Comparison of ENCODE assay signal across 9 cellular contexts in genomic region chr9:93108301-93109041, GRCh38. TPM values are rescaled to one million over a fixed set of nuclear protein-coding genes. Genes with fewer than 3 reads are reported as not detected.
A peak's percentile ranks its signal among the peaks of the same experiment; 100 is the strongest.
DNase-seq lines count a peak whose midpoint lies in the region; ATAC-seq, FAIRE-seq and TF ChIP-seq lines count a peak whose summit lies in the region.
"Had no signal": no experiment of that assay in that cellular context is flagged by ENCODE, and none has a peak within 500 bp of the region (broad histone marks: within the 10 kb centered on the region; RNA-seq: fewer than 3 reads in every experiment).

No MANE protein-coding gene starts in this region.

- H3K9me3 ChIP-seq in HepG2 (ENCODE audit: low read length), result no peaks in the 10 kb centered on the region
- H3K9me3 ChIP-seq in uterus, result peaks cover 0 to 10% of the 10 kb centered on the region in 2 donors
- no peaks in the 10 kb centered on the region for H3K9me3 ChIP-seq in HAP-1
- H3K9me3 ChIP-seq: gastrocnemius medialis had no signal

- H3K27me3 Mint-ChIP-seq in activated T-cell treated with anti-CD3 and anti-CD28 coated beads, Interleukin-2, amount 50 U/mL, for 4 hours (ENCODE audit: low read depth), result no peaks in the 10 kb centered on the region

- TF ChIP-seq CTCF in HepG2 (CRISPR knock-in tag; IDR thresholded peaks at IDR 0.05), result no peak
- TF ChIP-seq CTCF in uterus (IDR thresholded peaks at IDR 0.05), result no peak

- H3K4me3 ChIP-seq in HepG2 (replicated peaks in 1 of 3; ENCODE audit: insufficient read depth in 1 of 3, low read depth in 2 of 3, low read length in 3 of 3) (no peak overlapping the region), uterus (no peak overlapping the region), HAP-1 (no peak overlapping the region)
- H3K4me3 ChIP-seq: gastrocnemius medialis had no signal

- H3K36me3 Mint-ChIP-seq in activated T-cell treated with anti-CD3 and anti-CD28 coated beads, Interleukin-2, amount 50 U/mL, for 4 hours (ENCODE audit: insufficient read depth), result peaks cover 23% of the 10 kb centered on the region

- 98% methylated on average over 7 of the region's 14 CpGs for WGBS in HepG2 (ENCODE audit: low lambda C conversion rate)

- H3K4me1 ChIP-seq in HepG2 (ENCODE audit: insufficient read depth, low read length) (peaks cover 44% of the 10 kb centered on the region), uterus (no peaks in the 10 kb centered on the region), HAP-1 (no peaks in the 10 kb centered on the region)

- BruUV-seq in HepG2 (replicated peaks; lab: Mats Ljungman, UMichigan), result no TSS peak

- no peaks in the 10 kb centered on the region for H4K20me1 ChIP-seq in HepG2 (ENCODE audit: insufficient read depth, low read length)

- peaks cover 13% of the 10 kb centered on the region for H3K9me3 Mint-ChIP-seq in activated T-cell treated with anti-CD3 and anti-CD28 coated beads, Interleukin-2, amount 50 U/mL, for 4 hours

- TF ChIP-seq POLR2A in HepG2 (IDR thresholded peaks at IDR 0.05; ENCODE audit: insufficient read depth in 1 of 2, low read depth in 2 of 2, low read length in 2 of 2) (no peak), uterus (IDR thresholded peaks at IDR 0.05) (no peak)

- intact Hi-C loops in HepG2 (cut with micrococcal nuclease; ENCODE audit: unreplicated experiment), result loop anchor here (1.0 to 5.0 kb wide), 5 partner anchors 34 to 194 kb away; no protein-coding TSS in a partner anchor
- intact Hi-C loops in uterus (cut with DNase I; ENCODE audit: low total_unique reads), result no loop called here

- H3K4me2 ChIP-seq in HepG2 (ENCODE audit: low read depth, low read length), result no peak overlapping the region

- POLR2A ChIA-PET in HepG2 (lab: Yijun Ruan, JAX), result interaction anchor here (0.6 to 2.7 kb wide), 5 partner anchors 10 to 32 kb away, joined by 3 to 12 read pairs (median 5); partner anchors contain the start of gene NINJ1

- DNase-seq in stimulated activated CD4-positive, alpha-beta T cell treated with anti-CD3 and anti-CD28 coated beads, Interleukin-12 subunit alpha, Interleukin-12 subunit beta, amount 100 ng/mL, for 4 hours, result peak; percentile 50
- no peak for DNase-seq in stimulated activated CD4-positive, alpha-beta T cell treated with anti-CD3 and anti-CD28 coated beads, Interleukin-2, amount 100 ng/mL, for 48 hours
- no peak for DNase-seq in activated T-cell treated with anti-CD3 and anti-CD28 coated beads, Interleukin-2, amount 50 U/mL, for 4 hours
- DNase-seq in HepG2 (ENCODE audit: low spot score) (no peak), uterus (peak; percentile 15), kidney glomerular epithelial cell (lab: John Stamatoyannopoulos, UW) (no peak), HAP-1 (ENCODE audit: low spot score in 2 of 2) (no peak), NCI-H2107 (lab: John Stamatoyannopoulos, UW) (no peak)

- H3K9ac ChIP-seq in HepG2 (ENCODE audit: insufficient read depth, low read depth, low read length), result no peak overlapping the region

- in situ Hi-C loops in HepG2 (cut with HindIII; ENCODE audit: extremely low pct_ligation_motif_present, low pct_unique_long_range_greater_than_20kb) (no loop called here), HAP-1 (cut with MboI; ENCODE audit: low sequenced_read_pairs) (no loop called here)

- H3K27ac ChIP-seq in HepG2 (ENCODE audit: extremely low read length, insufficient read depth, low read length) (no peak overlapping the region), uterus (no peak overlapping the region)

- CTCF ChIA-PET in HepG2 (lab: Yijun Ruan, JAX; ENCODE audit: low intra/inter-chr PET ratio, low total read pairs), result interaction anchor here (1.3 to 1.9 kb wide), 4 partner anchors 105 to 204 kb away, joined by 3 to 6 read pairs (median 4); no protein-coding TSS in a partner anchor

- no peak for TF ChIP-seq RAD21 in HepG2 (CRISPR knock-in tag; IDR thresholded peaks at IDR 0.05)

- no peak overlapping the region for H3K4me3 Mint-ChIP-seq in activated T-cell treated with anti-CD3 and anti-CD28 coated beads, Interleukin-2, amount 50 U/mL, for 4 hours

- ATAC-seq in activated T-cell treated with anti-CD3 and anti-CD28 coated beads, Interleukin-2, amount 50 U/mL, for 4 hours, result peak; percentile 83 to 89
- no peak for ATAC-seq in HepG2

- H3K27me3 ChIP-seq in HepG2 (ENCODE audit: control insufficient read depth in 1 of 2, insufficient read depth in 2 of 2, low read length in 2 of 2) (no peaks in the 10 kb centered on the region), uterus (no peaks in the 10 kb centered on the region), HAP-1 (ENCODE audit: low read depth) (no peaks in the 10 kb centered on the region)
- H3K27me3 ChIP-seq: gastrocnemius medialis had no signal

- FAIRE-seq in HepG2 (lab: Jason Lieb, UNC), result no peak

- H2AFZ ChIP-seq in HepG2 (ENCODE audit: low read length), result no peak overlapping the region

- H3K4me1 Mint-ChIP-seq in activated T-cell treated with anti-CD3 and anti-CD28 coated beads, Interleukin-2, amount 50 U/mL, for 4 hours (ENCODE audit: low read depth), result peaks cover 57% of the 10 kb centered on the region

- H3K36me3 ChIP-seq in HepG2 (replicated peaks in 1 of 2; ENCODE audit: control insufficient read depth in 1 of 2, insufficient read depth in 2 of 2, low read length in 2 of 2) (peaks cover 2 to 8% of the 10 kb centered on the region in 2 experiments; a peak in 3 of 5 replicates), uterus (no peaks in the 10 kb centered on the region), HAP-1 (replicated peaks) (0 out of 2 replicates have a peak, but pooled peaks cover 3% of the 10 kb centered on the region)

- H3K79me2 ChIP-seq in HepG2 (ENCODE audit: insufficient read depth, low read length), result peaks cover 3% of the 10 kb centered on the region

- TF ChIP-seq EP300 in HepG2 (IDR thresholded peaks at IDR 0.05; ENCODE audit: low read depth in 2 of 2, low read length in 2 of 2) (no peak), HepG2 (CRISPR knock-in tag; IDR thresholded peaks at IDR 0.05; ENCODE audit: borderline replicate concordance) (no peak)

RNA-seq across cellular contexts. Expression of gene CARD19, which starts 12.5 kb away (rescaled TPM):
- 10 to 100 TPM; 25.5 to 33.8 (median 28.4) TPM for total RNA-seq in activated T-cell treated with anti-CD3 and anti-CD28 coated beads, Interleukin-2, amount 50 U/mL, for 4 hours
- total RNA-seq in HepG2 (2016; rRNA removed; fragmentation: Illumina TruSeq; extraction: Trizol) (15.2 and 18.4 TPM in 2 replicates), uterus (10 to 100 TPM; 23.7 to 71.4 (median 40.9) TPM)
- total RNA-seq in HepG2 (2016; cell fraction: cytosol; rRNA removed; fragmentation: Illumina TruSeq; extraction: Trizol; ENCODE audit: low read depth), result 15.8 and 20.2 TPM in 2 replicates
- 18.6 and 20.5 TPM in 2 replicates for total RNA-seq in HepG2 (2016; cell fraction: insoluble cytoplasmic fraction; rRNA removed; fragmentation: Illumina TruSeq; extraction: Trizol)
- 17.3 and 29.5 TPM in 2 replicates for total RNA-seq in HepG2 (2016; cell fraction: membrane; rRNA removed; fragmentation: Illumina TruSeq; extraction: Trizol)
- 8.3 and 12.2 TPM in 2 replicates for total RNA-seq in HepG2 (2016; cell fraction: nucleus; rRNA removed; fragmentation: Illumina TruSeq; extraction: Trizol)
- 47.2 and 62.0 TPM in 2 replicates for polyA plus RNA-seq in HepG2 (2011; rRNA removed)
- polyA plus RNA-seq in HepG2 (2011; cell fraction: cytosol; rRNA removed), result 33.8 and 73.1 TPM in 2 replicates
- polyA plus RNA-seq in HepG2 (2011; cell fraction: nucleus; rRNA removed), result 101 and 106 TPM in 2 replicates
- 14.6 TPM in 2 replicates for polyA plus RNA-seq in HepG2 (2012)
- polyA plus RNA-seq in HepG2 (2016; cell fraction: cytosol; fragmentation: Illumina TruSeq; extraction: Trizol; ENCODE audit: low read depth), result 16.0 and 27.0 TPM in 2 replicates
- polyA plus RNA-seq in HepG2 (2016; cell fraction: insoluble cytoplasmic fraction; fragmentation: Illumina TruSeq; extraction: Trizol; ENCODE audit: low read depth), result 14.7 and 18.5 TPM in 2 replicates
- polyA plus RNA-seq in HepG2 (2016; cell fraction: membrane; fragmentation: Illumina TruSeq; extraction: Trizol; ENCODE audit: low read depth), result 13.4 and 18.5 TPM in 2 replicates
- 25.1 and 25.9 TPM in 2 replicates for polyA plus RNA-seq in HepG2 (2016; cell fraction: nucleus; fragmentation: Illumina TruSeq; extraction: Trizol; ENCODE audit: insufficient read depth, low read depth)
- 11.5 and 28.1 TPM in 2 replicates for polyA minus RNA-seq in HepG2 (2011; rRNA and poly(A)+ RNA removed; ENCODE audit: low replicate concordance)
- polyA minus RNA-seq in HepG2 (2011; cell fraction: cytosol; rRNA and poly(A)+ RNA removed), result 14.0 and 17.6 TPM in 2 replicates
- polyA minus RNA-seq in HepG2 (2011; cell fraction: nucleus; rRNA and poly(A)+ RNA removed), result 11.3 and 12.8 TPM in 2 replicates

RNA-seq across cellular contexts. Expression of gene NINJ1, which starts 25.6 kb away (rescaled TPM):
- 10 to 100 TPM; 48.6 to 69.8 (median 50.1) TPM for total RNA-seq in activated T-cell treated with anti-CD3 and anti-CD28 coated beads, Interleukin-2, amount 50 U/mL, for 4 hours
- 77.1 and 92.1 TPM in 2 replicates for total RNA-seq in HepG2 (2016; rRNA removed; fragmentation: Illumina TruSeq; extraction: Trizol)
- 104 and 127 TPM in 2 replicates for total RNA-seq in HepG2 (2016; cell fraction: cytosol; rRNA removed; fragmentation: Illumina TruSeq; extraction: Trizol; ENCODE audit: low read depth)
- total RNA-seq in HepG2 (2016; cell fraction: insoluble cytoplasmic fraction; rRNA removed; fragmentation: Illumina TruSeq; extraction: Trizol), result 66.8 and 94.8 TPM in 2 replicates
- 149 and 180 TPM in 2 replicates for total RNA-seq in HepG2 (2016; cell fraction: membrane; rRNA removed; fragmentation: Illumina TruSeq; extraction: Trizol)
- 48.9 and 58.7 TPM in 2 replicates for total RNA-seq in HepG2 (2016; cell fraction: nucleus; rRNA removed; fragmentation: Illumina TruSeq; extraction: Trizol)
- 81.2 and 109 TPM in 2 replicates for polyA plus RNA-seq in HepG2 (2011; rRNA removed)
- polyA plus RNA-seq in HepG2 (2011; cell fraction: cytosol; rRNA removed), result 83.2 and 110 TPM in 2 replicates
- polyA plus RNA-seq in HepG2 (2011; cell fraction: nucleus; rRNA removed), result 62.3 and 83.6 TPM in 2 replicates
- 77.3 and 145 TPM in 2 replicates for polyA plus RNA-seq in HepG2 (2012)
- polyA plus RNA-seq in HepG2 (2016; cell fraction: cytosol; fragmentation: Illumina TruSeq; extraction: Trizol; ENCODE audit: low read depth), result 196 and 226 TPM in 2 replicates
- polyA plus RNA-seq in HepG2 (2016; cell fraction: insoluble cytoplasmic fraction; fragmentation: Illumina TruSeq; extraction: Trizol; ENCODE audit: low read depth), result 104 and 130 TPM in 2 replicates
- 235 and 242 TPM in 2 replicates for polyA plus RNA-seq in HepG2 (2016; cell fraction: membrane; fragmentation: Illumina TruSeq; extraction: Trizol; ENCODE audit: low read depth)
- polyA plus RNA-seq in HepG2 (2016; cell fraction: nucleus; fragmentation: Illumina TruSeq; extraction: Trizol; ENCODE audit: insufficient read depth, low read depth), result 122 and 127 TPM in 2 replicates
- 22.5 and 101 TPM in 2 replicates for polyA minus RNA-seq in HepG2 (2011; rRNA and poly(A)+ RNA removed; ENCODE audit: low replicate concordance)
- polyA minus RNA-seq in HepG2 (2011; cell fraction: cytosol; rRNA and poly(A)+ RNA removed), result 26.1 and 26.7 TPM in 2 replicates
- 17.8 and 21.8 TPM in 2 replicates for polyA minus RNA-seq in HepG2 (2011; cell fraction: nucleus; rRNA and poly(A)+ RNA removed)
- total RNA-seq in uterus, result 10 to 100 TPM; 20.6 to 87.4 (median 44.2) TPM

RNA-seq across cellular contexts. Expression of gene SUSD3, which starts 50.0 kb away (rescaled TPM):
- 1 to 10 TPM; 7.7 to 9.5 (median 9.4) TPM for total RNA-seq in activated T-cell treated with anti-CD3 and anti-CD28 coated beads, Interleukin-2, amount 50 U/mL, for 4 hours
- total RNA-seq in HepG2 (2016; rRNA removed; fragmentation: Illumina TruSeq; extraction: Trizol) (6.0 and 7.0 TPM in 2 replicates), uterus (10 to 100 TPM in 3 of 4 donors, 1 to 10 TPM in 1; 9.3 to 52.7 (median 14.7) TPM)
- total RNA-seq in HepG2 (2016; cell fraction: cytosol; rRNA removed; fragmentation: Illumina TruSeq; extraction: Trizol; ENCODE audit: low read depth), result 10.2 and 12.4 TPM in 2 replicates
- total RNA-seq in HepG2 (2016; cell fraction: insoluble cytoplasmic fraction; rRNA removed; fragmentation: Illumina TruSeq; extraction: Trizol), result 6.3 and 8.8 TPM in 2 replicates
- 10.0 and 14.6 TPM in 2 replicates for total RNA-seq in HepG2 (2016; cell fraction: membrane; rRNA removed; fragmentation: Illumina TruSeq; extraction: Trizol)
- total RNA-seq in HepG2 (2016; cell fraction: nucleus; rRNA removed; fragmentation: Illumina TruSeq; extraction: Trizol), result 4.9 and 5.2 TPM in 2 replicates
- polyA plus RNA-seq in HepG2 (2011; rRNA removed), result 9.1 and 11.7 TPM in 2 replicates
- polyA plus RNA-seq in HepG2 (2011; cell fraction: cytosol; rRNA removed), result 6.2 and 9.7 TPM in 2 replicates
- 4.6 and 5.9 TPM in 2 replicates for polyA plus RNA-seq in HepG2 (2011; cell fraction: nucleus; rRNA removed)
- 4.2 and 5.4 TPM in 2 replicates for polyA plus RNA-seq in HepG2 (2012)
- polyA plus RNA-seq in HepG2 (2016; cell fraction: cytosol; fragmentation: Illumina TruSeq; extraction: Trizol; ENCODE audit: low read depth), result 12.5 and 16.5 TPM in 2 replicates
- polyA plus RNA-seq in HepG2 (2016; cell fraction: insoluble cytoplasmic fraction; fragmentation: Illumina TruSeq; extraction: Trizol; ENCODE audit: low read depth), result 5.3 and 7.1 TPM in 2 replicates
- polyA plus RNA-seq in HepG2 (2016; cell fraction: membrane; fragmentation: Illumina TruSeq; extraction: Trizol; ENCODE audit: low read depth), result 12.6 and 14.6 TPM in 2 replicates
- polyA plus RNA-seq in HepG2 (2016; cell fraction: nucleus; fragmentation: Illumina TruSeq; extraction: Trizol; ENCODE audit: insufficient read depth, low read depth), result 9.7 and 10.7 TPM in 2 replicates
- 7.9 TPM in 1 of 2 replicates, not detected in the other for polyA minus RNA-seq in HepG2 (2011; rRNA and poly(A)+ RNA removed; ENCODE audit: low replicate concordance)
- 1.8 and 2.8 TPM in 2 replicates for polyA minus RNA-seq in HepG2 (2011; cell fraction: cytosol; rRNA and poly(A)+ RNA removed)
- 0.90 and 0.99 TPM in 2 replicates for polyA minus RNA-seq in HepG2 (2011; cell fraction: nucleus; rRNA and poly(A)+ RNA removed)

Comparison
In these comparisons a context has a peak if more than half of its experiments do, and no peak if none do; other contexts are left out.
1. DNase-seq: peak in stimulated activated CD4-positive, alpha-beta T cell treated with anti-CD3 and anti-CD28 coated beads, Interleukin-12 subunit alpha, Interleukin-12 subunit beta, amount 100 ng/mL, for 4 hours (single experiment) and uterus (2 of 2); none in stimulated activated CD4-positive, alpha-beta T cell treated with anti-CD3 and anti-CD28 coated beads, Interleukin-2, amount 100 ng/mL, for 48 hours (0 of 2), activated T-cell treated with anti-CD3 and anti-CD28 coated beads, Interleukin-2, amount 50 U/mL, for 4 hours (single experiment), HepG2 (single experiment), kidney glomerular epithelial cell (single experiment), HAP-1 (0 of 2) and NCI-H2107 (single experiment).